In the genomic region with DNA sequence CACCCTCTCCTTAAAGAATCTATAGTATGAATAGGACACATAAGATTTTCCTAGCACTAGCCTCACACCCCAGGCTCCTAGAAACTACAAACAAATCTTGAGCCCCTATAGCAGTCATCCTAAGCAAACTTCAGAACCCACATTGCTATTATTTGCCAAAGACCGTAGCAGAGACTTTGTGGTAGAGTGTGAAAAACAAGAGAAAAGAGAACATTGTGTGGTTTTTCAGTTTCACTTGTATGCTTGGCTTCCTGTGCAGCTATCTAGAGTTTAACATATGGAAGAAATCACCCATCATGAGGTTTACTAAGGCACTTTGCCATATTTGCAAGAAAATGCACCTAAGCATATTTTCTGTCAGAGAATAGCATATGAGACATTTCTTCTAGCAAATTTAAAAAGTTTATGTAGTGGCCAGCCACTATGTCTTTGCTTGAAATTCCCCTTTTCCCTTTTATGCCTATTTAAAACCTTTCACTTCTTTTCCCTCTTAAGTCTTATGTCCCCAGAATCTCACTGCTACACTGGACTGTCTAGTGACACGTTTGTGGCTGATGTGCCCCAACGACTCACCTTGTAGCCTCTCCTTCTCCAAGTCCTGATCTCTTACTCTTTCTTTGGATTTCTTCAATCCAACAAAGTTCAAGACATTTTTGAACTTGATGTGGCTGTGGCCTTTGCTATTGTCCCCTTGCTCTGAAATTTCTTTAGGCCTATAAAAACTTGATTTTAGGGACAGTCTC, we compare ENCODE assay signal across 1 cellular context.
TF ChIP-seq lines count a peak whose summit lies in the region.

No MANE protein-coding gene starts in this region.

TF ChIP-seq in SK-N-SH, 30 proteins besides CTCF, POLR2A, EP300 and RAD21 (continued from another document):
- no peak for TF ChIP-seq TEAD4 (IDR thresholded peaks at IDR 0.05; ENCODE audit: borderline replicate concordance, insufficient read depth)
